ENCODE assay signal across 22 cellular contexts in genomic region chr16:13414154-13414553, GRCh38.
DNase-seq lines count a peak whose midpoint lies in the region; FAIRE-seq and TF ChIP-seq lines count a peak whose summit lies in the region.
"Had no signal": no experiment of that assay in that cellular context is flagged by ENCODE, and none has a peak within 500 bp of the region (broad histone marks: within the 10 kb centered on the region; RNA-seq: fewer than 3 reads in every experiment).

No MANE protein-coding gene starts in this region.

- H3K4me2 ChIP-seq in mammary epithelial cell (ENCODE audit: insufficient read depth, low read depth, low read length): no peak overlapping the region
- H3K4me2 ChIP-seq: A549, BLaER1 had no signal

- CTCF ChIA-PET in MCF 10A (lab: Yijun Ruan, JAX) (no interaction called here), mammary epithelial cell (lab: Charles Lee; ENCODE audit: low non-redundant PET) (no interaction called here), Caco-2 (lab: Charles Lee) (no interaction called here)

- no peaks in the 10 kb centered on the region for H3K79me2 ChIP-seq in mammary epithelial cell (ENCODE audit: insufficient read depth, low read length)

- H3K4me3 Mint-ChIP-seq in MCF 10A (ENCODE audit: unreplicated experiment) (no peak overlapping the region), Caco-2 (ENCODE audit: unreplicated experiment) (no peak overlapping the region)
- H3K4me3 Mint-ChIP-seq: CD8-positive, alpha-beta T cell had no signal

- peaks cover 2% of the 10 kb centered on the region for H3K4me1 ChIP-seq in mammary epithelial cell (ENCODE audit: insufficient read depth, low read length)
- no peaks in the 10 kb centered on the region for H3K4me1 ChIP-seq in Caco-2
- H3K4me1 ChIP-seq: A549, BLaER1, HAP-1 had no signal

- in situ Hi-C loops in mammary epithelial cell (cut with MboI; ENCODE audit: low sequenced_read_pairs in 2 of 2): no loop called here
- in situ Hi-C loops in KBM-7 (cut with MboI; ENCODE audit: low pct_unique_long_range_greater_than_20kb, low sequenced_read_pairs): no loop called here

- H3K4me1 Mint-ChIP-seq in MCF 10A (ENCODE audit: insufficient read depth, unreplicated experiment): no peaks in the 10 kb centered on the region
- no peaks in the 10 kb centered on the region for H3K4me1 Mint-ChIP-seq in Caco-2 (ENCODE audit: low read depth, unreplicated experiment)

- H3K27me3 Mint-ChIP-seq in MCF 10A (ENCODE audit: insufficient read depth, unreplicated experiment): no peaks in the 10 kb centered on the region
- peaks cover 7% of the 10 kb centered on the region for H3K27me3 Mint-ChIP-seq in Caco-2 (ENCODE audit: insufficient read depth, unreplicated experiment)

- dilution Hi-C loops in mammary epithelial cell (cut with HindIII; ENCODE audit: low sequenced_read_pairs): no loop called here

- no TSS peak for BruUV-seq in MCF 10A (replicated peaks; lab: Mats Ljungman, UMichigan)
- BruUV-seq in mammary epithelial cell (replicated peaks; lab: Mats Ljungman, UMichigan): no TSS peak
- BruUV-seq in Caco-2 (replicated peaks; lab: Mats Ljungman, UMichigan): no TSS peak

- peak; percentile 40 for FAIRE-seq in urothelium cell line (lab: Jason Lieb, UNC)
- FAIRE-seq: A549, GM12878, GM19239, HTR-8/SVneo had no signal

- peak; percentile 50 for DNase-seq in MCF 10A (ENCODE audit: unreplicated experiment)
- DNase-seq in mammary epithelial cell: no peak
- peak; percentile 51 for DNase-seq in kidney tubule cell (ENCODE audit: low spot score)
- DNase-seq in renal cortical epithelial cell (ENCODE audit: low read depth): peak; percentile 97
- no peak for DNase-seq in urothelium cell line (ENCODE audit: low spot score)
- DNase-seq in Caco-2: no peak
- DNase-seq in KBM-7: no peak
- DNase-seq in HCEC 1CT: no peak
- DNase-seq: CD8-positive, alpha-beta T cell; DMS 273 treated with DMSO at 0.1 percent for 48 hours; DMS53; DND-41; EL; GM23248; IMR-90 had no signal

- H3K9me3 Mint-ChIP-seq in MCF 10A (ENCODE audit: unreplicated experiment) (peaks cover 7% of the 10 kb centered on the region), Caco-2 (ENCODE audit: unreplicated experiment) (no peaks in the 10 kb centered on the region)

- POLR2A ChIA-PET in MCF 10A (lab: Yijun Ruan, JAX): interaction anchor here (0.6 kb wide), 1 partner anchor 626 kb away, joined by 3 read pairs; no protein-coding TSS in a partner anchor
- POLR2A ChIA-PET in Caco-2 (lab: Charles Lee): interaction anchor here (0.6 kb wide), 1 partner anchor 23 kb away, joined by 4 read pairs; no protein-coding TSS in a partner anchor

- H3K9me3 ChIP-seq in mammary epithelial cell (replicated peaks; ENCODE audit: insufficient read depth, low read length) (no peaks in the 10 kb centered on the region), Caco-2 (no peaks in the 10 kb centered on the region)
- H3K9me3 ChIP-seq: A549, HAP-1 had no signal

- no peaks in the 10 kb centered on the region for H4K20me1 ChIP-seq in mammary epithelial cell (ENCODE audit: insufficient read depth, low read length)
- H4K20me1 ChIP-seq: BLaER1 had no signal

- H3K27ac ChIP-seq in mammary epithelial cell (ENCODE audit: insufficient read depth, low read depth, low read length): no peak overlapping the region
- H3K27ac ChIP-seq: 22Rv1, A549, BLaER1, GM23248 had no signal

- H3K9ac ChIP-seq in mammary epithelial cell (ENCODE audit: insufficient read depth, low read length): no peak overlapping the region
- H3K9ac ChIP-seq: BLaER1, GM23248 had no signal

- no peaks in the 10 kb centered on the region for H3K36me3 Mint-ChIP-seq in MCF 10A (ENCODE audit: insufficient read depth, unreplicated experiment)
- no peaks in the 10 kb centered on the region for H3K36me3 Mint-ChIP-seq in Caco-2 (ENCODE audit: insufficient read depth, unreplicated experiment)
- H3K36me3 Mint-ChIP-seq: CD8-positive, alpha-beta T cell had no signal

- no peak overlapping the region for H2AFZ ChIP-seq in mammary epithelial cell (ENCODE audit: low read depth, low read length)
- H2AFZ ChIP-seq: GM23248 had no signal

- H3K36me3 ChIP-seq in mammary epithelial cell (ENCODE audit: insufficient read depth, low read length): no peaks in the 10 kb centered on the region
- H3K36me3 ChIP-seq in Caco-2 (ENCODE audit: control insufficient read depth, insufficient read depth, low read length): no peaks in the 10 kb centered on the region
- H3K36me3 ChIP-seq: BLaER1, HAP-1 had no signal

- intact Hi-C loops in MCF 10A (cut with micrococcal nuclease): no loop called here
- intact Hi-C loops in mammary epithelial cell (cut with micrococcal nuclease): no loop called here
- intact Hi-C loops in Caco-2 (cut with micrococcal nuclease; ENCODE audit: unreplicated experiment): loop anchor here (10.0 kb wide), 1 partner anchor 351 kb away; no protein-coding TSS in a partner anchor

- H3K27ac Mint-ChIP-seq in MCF 10A (ENCODE audit: low read depth, unreplicated experiment) (no peak overlapping the region), Caco-2 (ENCODE audit: unreplicated experiment) (no peak overlapping the region)
- H3K27ac Mint-ChIP-seq: CD8-positive, alpha-beta T cell had no signal

- no peak for TF ChIP-seq CTCF in MCF 10A (IDR thresholded peaks at IDR 0.05; ENCODE audit: unreplicated experiment)
- TF ChIP-seq CTCF in mammary epithelial cell (conservative IDR thresholded peaks at IDR 0.05 in 1 of 2, IDR thresholded peaks at IDR 0.05 in 1 of 2; ENCODE audit: extremely low read depth in 1 of 2, insufficient read depth in 1 of 2, low read depth in 1 of 2, low read length in 2 of 2): no peak
- no peak for TF ChIP-seq CTCF in Caco-2 (IDR thresholded peaks at IDR 0.05; ENCODE audit: insufficient read depth in 1 of 2, low read depth in 1 of 2, low read length in 1 of 2, severe bottlenecking in 1 of 2, unreplicated experiment in 1 of 2)

- H3K4me3 ChIP-seq in mammary epithelial cell (replicated peaks in 1 of 3; ENCODE audit: insufficient read depth in 1 of 3, low read depth in 2 of 3, low read length in 3 of 3): no peak overlapping the region
- no peak overlapping the region for H3K4me3 ChIP-seq in Caco-2 (ENCODE audit: low read depth, low read length)
- H3K4me3 ChIP-seq: A549, BLaER1, GM12878, GM23248, HAP-1 had no signal

- H3K27me3 ChIP-seq in mammary epithelial cell (ENCODE audit: insufficient read depth, low read length) (no peaks in the 10 kb centered on the region), Caco-2 (replicated peaks; ENCODE audit: control insufficient read depth, insufficient read depth, low read length) (no peaks in the 10 kb centered on the region)
- H3K27me3 ChIP-seq: BLaER1 had no signal

Comparison
In these comparisons a context has a peak if more than half of its experiments do, and no peak if none do; other contexts are left out.
1. DNase-seq: peak in MCF 10A (single experiment), kidney tubule cell (single experiment) and renal cortical epithelial cell (single experiment); none in mammary epithelial cell (single experiment), urothelium cell line (single experiment), Caco-2 (0 of 2), KBM-7 (single experiment) and HCEC 1CT (single experiment).